Comparison of ENCODE assay signal across 16 cellular contexts in genomic region chr20:62831361-62831788, GRCh38. TPM values are rescaled to one million over a fixed set of nuclear protein-coding genes. Genes with fewer than 3 reads are reported as not detected.
DNase-seq lines count a peak whose midpoint lies in the region; ATAC-seq and TF ChIP-seq lines count a peak whose summit lies in the region.
"Had no signal": no experiment of that assay in that cellular context is flagged by ENCODE, and none has a peak within 500 bp of the region (broad histone marks: within the 10 kb centered on the region; RNA-seq: fewer than 3 reads in every experiment).

No MANE protein-coding gene starts in this region.

- H3K9me3 ChIP-seq in heart left ventricle (no peaks in the 10 kb centered on the region), left ventricle myocardium inferior (replicated peaks) (no peaks in the 10 kb centered on the region), mucosa of stomach (ENCODE audit: control insufficient read depth, low read length) (no peaks in the 10 kb centered on the region)

- peaks cover 0 to 15% (median 0%) of the 10 kb centered on the region in 12 donors for H3K4me1 ChIP-seq in heart left ventricle
- no peaks in the 10 kb centered on the region for H3K4me1 ChIP-seq in left ventricle myocardium inferior
- H3K4me1 ChIP-seq in mucosa of stomach (ENCODE audit: control insufficient read depth, insufficient read depth, low read length), result peaks cover 25% of the 10 kb centered on the region

- DNase-seq in heart left ventricle (peak in 3 of 5 donors; percentile 17 to 36 (median 22)), left ventricle myocardium inferior (no peak), dorsolateral prefrontal cortex (no peak), AG08395 (ENCODE audit: low spot score) (no peak)
- DNase-seq in stimulated activated CD4-positive, alpha-beta T cell treated with anti-CD3 and anti-CD28 coated beads, Interleukin-12 subunit alpha, Interleukin-12 subunit beta, amount 100 ng/mL, for 4 hours, result no peak
- DNase-seq: activated CD4-positive, alpha-beta memory T cell treated with anti-CD3 and anti-CD28 coated beads for 36 hours; effector CD8-positive, alpha-beta T cell; NCI-H187; NCI-H774; SIG-M5; stimulated activated naive CD8-positive, alpha-beta T cell treated with anti-CD3 and anti-CD28 coated beads, Interleukin-15, amount 100 ng/mL, for 72 hours had no signal

- WGBS in heart left ventricle, 4 donors, result 86 to 98% (median 90%) methylated on average over 4 to 10 of the region's 10 CpGs

- H3K36me3 ChIP-seq in heart left ventricle (no peaks in the 10 kb centered on the region), left ventricle myocardium inferior (no peaks in the 10 kb centered on the region), mucosa of stomach (ENCODE audit: control insufficient read depth, insufficient read depth, low read length) (no peaks in the 10 kb centered on the region)

- TF ChIP-seq CTCF in heart left ventricle (IDR thresholded peaks at IDR 0.05), result no peak
- no peak for TF ChIP-seq CTCF in left ventricle myocardium inferior (IDR thresholded peaks at IDR 0.05; ENCODE audit: borderline replicate concordance)
- TF ChIP-seq CTCF in dorsolateral prefrontal cortex (IDR thresholded peaks at IDR 0.05 in 54 of 56, conservative IDR thresholded peaks at IDR 0.05 in 2 of 56; ENCODE audit: low read depth in 1 of 56, partially characterized antibody in 56 of 56), result no peak

- intact Hi-C loops in heart left ventricle (cut with DNase I), result no loop called here
- intact Hi-C loops in left ventricle myocardium inferior (cut with micrococcal nuclease), result no loop called here
- intact Hi-C loops in dorsolateral prefrontal cortex (cut with DNase I), result no loop called here

- H3K27me3 ChIP-seq in heart left ventricle (no peaks in the 10 kb centered on the region), left ventricle myocardium inferior (ENCODE audit: low read depth) (peaks cover 26% of the 10 kb centered on the region), dorsolateral prefrontal cortex (no peaks in the 10 kb centered on the region), mucosa of stomach (ENCODE audit: control insufficient read depth, insufficient read depth, low read length) (no peaks in the 10 kb centered on the region)

- H3K9ac ChIP-seq in mucosa of stomach (ENCODE audit: low read length), result peak overlapping the region; percentile 39

- TF ChIP-seq POLR2A in heart left ventricle (IDR thresholded peaks at IDR 0.05), result no peak

- no peak overlapping the region for H3K27ac ChIP-seq in heart left ventricle
- H3K27ac ChIP-seq in left ventricle myocardium inferior (replicated peaks), result no peak overlapping the region
- H3K27ac ChIP-seq in dorsolateral prefrontal cortex, result peak overlapping the region in 52 of 59 donors; percentile 7 to 88 (median 78)

- H3K4me3 ChIP-seq in heart left ventricle (no peak overlapping the region), left ventricle myocardium inferior (no peak overlapping the region), dorsolateral prefrontal cortex (no peak overlapping the region), mucosa of stomach (ENCODE audit: low read length) (no peak overlapping the region)

- no peak for ATAC-seq in heart left ventricle
- no peak for ATAC-seq in GM18861 (IDR thresholded peaks at IDR 0.05; ENCODE audit: unreplicated experiment)
- ATAC-seq in GM19023 (IDR thresholded peaks at IDR 0.05; ENCODE audit: unreplicated experiment), result no peak
- ATAC-seq: stimulated activated naive CD8-positive, alpha-beta T cell treated with anti-CD3 and anti-CD28 coated beads, Interleukin-15, amount 100 ng/mL, for 72 hours had no signal

RNA-seq across cellular contexts. Expression of gene COL9A3, which starts 14.5 kb away (rescaled TPM):
- total RNA-seq in heart left ventricle (1 to 10 TPM in 8 of 9 donors, under 1 TPM in 1; 0.67 to 6.0 (median 1.9) TPM), left ventricle myocardium inferior (2.1 TPM), dorsolateral prefrontal cortex (100 to 1,000 TPM in 8 of 120 experiments, 10 to 100 TPM in 112; 15.9 to 126 (median 44.6) TPM)
- polyA plus RNA-seq in heart left ventricle, result 1 to 10 TPM; 2.0 to 4.7 TPM
- total RNA-seq: activated CD4-positive, alpha-beta memory T cell treated with anti-CD3 and anti-CD28 coated beads for 36 hours; H4; LHCN-M2 had no signal

RNA-seq across cellular contexts. Expression of gene OGFR, which starts 26.7 kb away (rescaled TPM):
- total RNA-seq in heart left ventricle, result 10 to 100 TPM; 14.9 to 46.9 (median 19.2) TPM
- polyA plus RNA-seq in heart left ventricle, result 10 to 100 TPM; 23.6 to 25.3 TPM
- total RNA-seq in left ventricle myocardium inferior, result 19.2 TPM
- total RNA-seq in dorsolateral prefrontal cortex, result 100 to 1,000 TPM in 1 of 120 experiments, 10 to 100 TPM in 119; 40.5 to 100 (median 61.4) TPM

RNA-seq across cellular contexts. Expression of gene TCFL5, which starts 30.2 kb away (rescaled TPM):
- total RNA-seq in heart left ventricle, result 1 to 10 TPM; 4.5 to 8.2 (median 6.1) TPM
- 1 to 10 TPM; 2.5 to 3.7 TPM for polyA plus RNA-seq in heart left ventricle
- 6.6 TPM for total RNA-seq in left ventricle myocardium inferior
- 10 to 100 TPM; 15.1 to 52.2 (median 27.7) TPM for total RNA-seq in dorsolateral prefrontal cortex

RNA-seq across cellular contexts. Expression of gene MRGBP, which starts 35.1 kb away (rescaled TPM):
- total RNA-seq in heart left ventricle (10 to 100 TPM in 1 of 9 donors, 1 to 10 TPM in 8; 7.2 to 10.5 (median 8.7) TPM), left ventricle myocardium inferior (9.8 TPM), dorsolateral prefrontal cortex (10 to 100 TPM in 44 of 120 experiments, 1 to 10 TPM in 76; 7.2 to 12.6 (median 9.5) TPM)
- polyA plus RNA-seq in heart left ventricle, result 10 to 100 TPM in 1 of 2 donors, 1 to 10 TPM in 1; 7.1 to 10.2 TPM

Comparison
In these comparisons a context has a peak if more than half of its experiments do, and no peak if none do; other contexts are left out.
1. DNase-seq: peak in heart left ventricle (3 of 5); none in left ventricle myocardium inferior (single experiment), dorsolateral prefrontal cortex (0 of 10), AG08395 (single experiment) and stimulated activated CD4-positive, alpha-beta T cell treated with anti-CD3 and anti-CD28 coated beads, Interleukin-12 subunit alpha, Interleukin-12 subunit beta, amount 100 ng/mL, for 4 hours (single experiment).
2. H3K27ac ChIP-seq: peak in dorsolateral prefrontal cortex (52 of 59); none in heart left ventricle (0 of 12) and left ventricle myocardium inferior (single experiment).